In genomic region chr1:6437017-6437700, GRCh38 we compare ENCODE assay signal across 2 cellular contexts. TPM values are rescaled to one million over a fixed set of nuclear protein-coding genes. Genes with fewer than 3 reads are reported as not detected.
A peak's percentile ranks its signal among the peaks of the same experiment; 100 is the strongest.
DNase-seq lines count a peak whose midpoint lies in the region; FAIRE-seq and TF ChIP-seq lines count a peak whose summit lies in the region.
"Not testable (repeated sequence)": the region's sequence is repeated elsewhere in the genome, so short reads cannot be mapped to it uniquely, and the experiment has no call there.

No MANE protein-coding gene starts in this region.

- not testable (repeated sequence) for H3K4me1 ChIP-seq in astrocyte (ENCODE audit: insufficient read depth, low read length)

- H3K4me3 ChIP-seq in AG09309 (ENCODE audit: control insufficient read depth, low read depth, low read length); astrocyte (ENCODE audit: insufficient read depth, low read depth, low read length): not testable (repeated sequence)

- H3K36me3 Mint-ChIP-seq in astrocyte (ENCODE audit: low read depth, unreplicated experiment): not testable (repeated sequence)

- peak overlapping the region; percentile 33 for H3K4me2 ChIP-seq in astrocyte (ENCODE audit: low read length)

- H2AFZ ChIP-seq in astrocyte (ENCODE audit: low read depth, low read length): not testable (repeated sequence)

- H3K4me3 Mint-ChIP-seq in astrocyte (ENCODE audit: unreplicated experiment): not testable (repeated sequence)

- H3K4me1 Mint-ChIP-seq in astrocyte (ENCODE audit: low read depth, unreplicated experiment): not testable (repeated sequence)

- not testable (repeated sequence) for H3K27ac ChIP-seq in astrocyte (ENCODE audit: low read depth, low read length)

- not testable (repeated sequence) for H3K36me3 ChIP-seq in astrocyte (ENCODE audit: insufficient read depth, low read length)

- TF ChIP-seq CTCF in AG09309 (IDR thresholded peaks at IDR 0.05; ENCODE audit: control insufficient read depth, insufficient read depth, low read depth, low read length, missing control alignments): peak; percentile 8
- not testable (repeated sequence) for TF ChIP-seq CTCF in astrocyte (IDR thresholded peaks at IDR 0.05; ENCODE audit: insufficient read depth, low read depth, low read length)

- H3K27me3 Mint-ChIP-seq in astrocyte (ENCODE audit: low read depth, unreplicated experiment): peaks cover 64% of the 10 kb centered on the region

- FAIRE-seq in astrocyte (lab: Jason Lieb, UNC): not testable (repeated sequence)

- DNase-seq in AG09309 (ENCODE audit: low read depth): not testable (repeated sequence)
- peak; percentile 33 for DNase-seq in astrocyte (ENCODE audit: low read depth)

- not testable (repeated sequence) for H3K9ac ChIP-seq in astrocyte (ENCODE audit: low read length)

- H3K9me3 ChIP-seq in astrocyte (ENCODE audit: insufficient read depth, low read depth, low read length): not testable (repeated sequence)

- not testable (repeated sequence) for H3K79me2 ChIP-seq in astrocyte (ENCODE audit: insufficient read depth, low read length)

- not testable (repeated sequence) for H3K9me3 Mint-ChIP-seq in astrocyte (ENCODE audit: unreplicated experiment)

- not testable (repeated sequence) for H4K20me1 ChIP-seq in astrocyte (ENCODE audit: insufficient read depth, low read length)

- H3K27me3 ChIP-seq in astrocyte (ENCODE audit: insufficient read depth, low read length): not testable (repeated sequence)

- not testable (repeated sequence) for H3K27ac Mint-ChIP-seq in astrocyte (ENCODE audit: unreplicated experiment)

RNA-seq across cellular contexts. Expression of gene ESPN, which starts 12.6 kb away (rescaled TPM):
- 0.66 and 0.96 TPM in 2 replicates for total RNA-seq in astrocyte

RNA-seq across cellular contexts. Expression of gene HES2, which starts 17.4 kb away (rescaled TPM):
- 0.94 and 3.0 TPM in 2 replicates for total RNA-seq in astrocyte

RNA-seq across cellular contexts. Expression of gene TNFRSF25, which starts 28.8 kb away (rescaled TPM):
- 16.5 and 18.8 TPM in 2 replicates for total RNA-seq in astrocyte

RNA-seq across cellular contexts. Expression of gene ACOT7, which starts 43.6 kb away (rescaled TPM):
- total RNA-seq in astrocyte: 75.6 and 91.1 TPM in 2 replicates

RNA-seq across cellular contexts. Expression of gene PLEKHG5, which starts 54.3 kb away (rescaled TPM):
- 23.0 and 25.1 TPM in 2 replicates for total RNA-seq in astrocyte
